ENCODE assay signal across 22 cellular contexts in genomic region chr6:39266782-39267355, GRCh38. TPM values are rescaled to one million over a fixed set of nuclear protein-coding genes. Genes with fewer than 3 reads are reported as not detected.
"Had no signal": no experiment of that assay in that cellular context is flagged by ENCODE, and none has a peak within 500 bp of the region (broad histone marks: within the 10 kb centered on the region; RNA-seq: fewer than 3 reads in every experiment).

No MANE protein-coding gene starts in this region.

- ATAC-seq: left lung; naive thymus-derived CD4-positive, alpha-beta T cell; psoas muscle; right cardiac atrium had no signal

- H3K36me3 ChIP-seq: left lung, neural progenitor cell, ovary, thoracic aorta had no signal

- H3K9ac ChIP-seq: neural progenitor cell, SK-N-SH had no signal

- H3K27me3 ChIP-seq: left lung, ovary had no signal

- H3K9me3 ChIP-seq: left lung, ovary, psoas muscle, SK-N-SH, thoracic aorta had no signal

- H3K4me1 ChIP-seq: psoas muscle had no signal

- DNase-seq: activated CD4-positive, alpha-beta memory T cell treated with anti-CD3 and anti-CD28 coated beads for 36 hours; activated effector memory CD4-positive, alpha-beta T cell treated with Interleukin-2 at 50 U/mL for 16 hours; activated naive CD4-positive, alpha-beta T cell treated with anti-CD3 and anti-CD28 coated beads, Interleukin-2, amount 50 U/mL, for 16 hours; activated T-cell treated with anti-CD3 and anti-CD28 coated beads, Interleukin-2, amount 50 U/mL, for 24 hours; cerebellar nuclear complex; effector CD4-positive, alpha-beta T cell; hypothalamus; kidney; left lung; mammary epithelial cell; naive thymus-derived CD4-positive, alpha-beta T cell; ovary; psoas muscle; right cardiac atrium; SK-N-SH; T-helper 1 cell; T-helper 9 cell had no signal

- H3K27ac ChIP-seq: left lung, neural progenitor cell, ovary, psoas muscle, thoracic aorta had no signal

- H3K4me3 ChIP-seq: left lung, neural progenitor cell, ovary, psoas muscle, thoracic aorta had no signal

RNA-seq across cellular contexts. Expression of gene KCNK17, which starts 47.4 kb away (rescaled TPM):
- total RNA-seq: activated CD4-positive, alpha-beta memory T cell treated with anti-CD3 and anti-CD28 coated beads for 36 hours; bronchial epithelial cell; psoas muscle had no signal

RNA-seq across cellular contexts. Expression of gene KCNK16, which starts 55.6 kb away (rescaled TPM):
- total RNA-seq: activated CD4-positive, alpha-beta memory T cell treated with anti-CD3 and anti-CD28 coated beads for 36 hours; bronchial epithelial cell; frontal cortex; kidney; left lung; mammary epithelial cell; naive thymus-derived CD4-positive, alpha-beta T cell; ovary; psoas muscle; right cardiac atrium; skeletal muscle tissue; thoracic aorta had no signal
